8 cellular contexts compared by ENCODE assay signal in the genomic region with DNA sequence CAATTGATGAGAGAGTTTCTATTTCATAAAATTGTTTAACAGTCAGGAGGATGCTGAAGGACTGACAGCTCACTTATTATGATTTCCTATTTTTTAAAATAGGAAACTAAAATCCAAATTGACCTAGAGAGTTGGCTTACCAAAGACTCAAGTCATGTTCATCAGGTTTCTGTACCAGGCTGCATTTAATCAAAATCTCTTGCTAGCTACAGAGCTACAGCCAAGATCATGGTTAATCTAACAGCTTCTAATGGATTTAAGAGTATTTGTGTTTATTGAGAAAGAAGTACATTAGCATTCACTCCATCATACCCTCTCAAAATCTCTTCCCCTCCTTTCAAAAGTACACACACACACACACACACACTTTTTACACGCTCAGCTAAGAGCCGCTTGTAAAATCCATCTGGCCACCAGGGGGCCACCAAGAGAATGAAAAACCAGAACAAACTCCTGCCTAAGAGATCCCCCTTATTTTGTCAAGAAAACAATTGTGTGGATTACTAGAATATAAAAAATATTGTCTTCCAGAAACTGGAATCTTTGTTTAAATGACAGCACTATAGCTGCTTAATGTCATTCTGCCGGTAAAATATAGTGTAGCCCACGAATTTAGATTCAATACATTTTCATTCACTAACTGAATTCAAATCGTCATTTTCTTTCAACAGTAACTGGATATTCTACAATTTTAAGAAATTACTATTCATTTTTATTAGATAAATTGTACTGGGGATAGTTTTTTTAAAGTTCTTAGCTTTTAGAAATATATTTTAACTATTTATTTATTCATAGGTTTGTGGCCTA.
A peak's percentile ranks its signal among the peaks of the same experiment; 100 is the strongest.
DNase-seq lines count a peak whose midpoint lies in the region; ATAC-seq and TF ChIP-seq lines count a peak whose summit lies in the region.

No MANE protein-coding gene starts in this region.

- H3K79me2 ChIP-seq in osteoblast (ENCODE audit: insufficient read depth, low read length), result no peaks in the 10 kb centered on the region

- H3K4me2 ChIP-seq in osteoblast (ENCODE audit: insufficient read depth, low read length), result no peak overlapping the region

- POLR2A ChIA-PET in RWPE1 (lab: Yijun Ruan, JAX; ENCODE audit: low non-redundant PET), result interaction anchor here (1.3 kb wide), 1 partner anchor 334 kb away, joined by 8 read pairs; the partner anchor contains the start of gene BTG1

- H3K4me3 ChIP-seq in osteoblast (ENCODE audit: insufficient read depth, low read length), result no peak overlapping the region
- no peak overlapping the region for H3K4me3 ChIP-seq in thoracic aorta

- ATAC-seq in GM18517 (IDR thresholded peaks at IDR 0.05; ENCODE audit: unreplicated experiment), result peak; percentile 66
- ATAC-seq in HG03439 (IDR thresholded peaks at IDR 0.05; ENCODE audit: unreplicated experiment), result peak; percentile 83
- ATAC-seq in thoracic aorta (ENCODE audit: insufficient number of reproducible peaks, low FRiP score, low read depth), result peak; percentile 60

- peak overlapping the region; percentile 6 for H2AFZ ChIP-seq in osteoblast (ENCODE audit: low read length)

- no peaks in the 10 kb centered on the region for H3K9me3 ChIP-seq in osteoblast (ENCODE audit: low read depth, low read length)
- H3K9me3 ChIP-seq in thoracic aorta, result no peaks in the 10 kb centered on the region

- H3K27me3 ChIP-seq in osteoblast (ENCODE audit: insufficient read depth, low read length) (no peaks in the 10 kb centered on the region), thoracic aorta (replicated peaks; ENCODE audit: insufficient read depth) (no peaks in the 10 kb centered on the region)

- CTCF ChIA-PET in RWPE1 (lab: Yijun Ruan, JAX), result interaction anchor here (0.6 to 1.4 kb wide), 11 partner anchors 14 to 838 kb away, joined by 3 to 6 read pairs (median 3); no protein-coding TSS in a partner anchor

- H3K27ac ChIP-seq in RWPE1, result no peak overlapping the region
- no peak overlapping the region for H3K27ac ChIP-seq in osteoblast (ENCODE audit: low read depth, low read length)
- no peak overlapping the region for H3K27ac ChIP-seq in thoracic aorta

- H3K4me1 ChIP-seq in osteoblast (ENCODE audit: insufficient read depth, low read length) (no peaks in the 10 kb centered on the region), thoracic aorta (ENCODE audit: control insufficient read depth in 1 of 2, low read depth in 2 of 2) (no peaks in the 10 kb centered on the region)

- DNase-seq in AG08395 (ENCODE audit: low spot score), result peak; percentile 53
- DNase-seq in RWPE1 (ENCODE audit: low spot score), result peak; percentile 26
- peak; percentile 55 for DNase-seq in activated effector memory CD4-positive, alpha-beta T cell treated with Interleukin-2 at 50 U/mL for 16 hours
- peak; percentile 52 for DNase-seq in foreskin melanocyte
- DNase-seq in osteoblast (ENCODE audit: insufficient read length, low spot score, missing footprints), result no peak
- DNase-seq in thoracic aorta (ENCODE audit: low spot score), result peak; percentile 25

- H4K20me1 ChIP-seq in osteoblast (ENCODE audit: insufficient read depth, low read length), result no peaks in the 10 kb centered on the region

- H3K36me3 ChIP-seq in osteoblast (ENCODE audit: insufficient read depth, low read length), result no peaks in the 10 kb centered on the region
- H3K36me3 ChIP-seq in thoracic aorta, result no peaks in the 10 kb centered on the region

- peak; percentile 82 for TF ChIP-seq CTCF in RWPE1 (conservative IDR thresholded peaks at IDR 0.05; ENCODE audit: low read depth)
- peak; percentile 88 for TF ChIP-seq CTCF in osteoblast (IDR thresholded peaks at IDR 0.05; ENCODE audit: extremely low read depth, low read depth, low read length)
- TF ChIP-seq CTCF in thoracic aorta (IDR thresholded peaks at IDR 0.05), result peak; percentile 79
